ENCODE assay signal across 8 cellular contexts in the genomic region with DNA sequence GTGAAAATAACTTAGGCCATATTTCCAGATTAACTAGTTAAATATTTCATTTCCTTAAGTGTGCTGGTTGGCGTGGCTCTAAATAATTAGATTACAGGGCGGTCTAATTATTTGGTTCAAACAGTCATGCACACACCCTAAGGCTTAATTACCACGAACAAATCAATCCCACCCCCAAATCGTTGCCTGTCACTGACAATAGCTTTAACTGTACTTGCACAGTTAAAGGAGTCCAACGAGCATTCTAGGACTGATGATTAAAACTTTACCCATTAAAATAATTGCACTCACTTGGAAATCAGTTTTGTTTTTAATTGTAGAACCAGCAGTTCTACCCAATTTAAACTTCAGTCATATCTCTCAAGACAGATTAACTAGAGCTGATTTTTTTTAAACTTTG. TPM values are rescaled to one million over a fixed set of nuclear protein-coding genes. Genes with fewer than 3 reads are reported as not detected.
DNase-seq lines count a peak whose midpoint lies in the region; ATAC-seq and TF ChIP-seq lines count a peak whose summit lies in the region.

No MANE protein-coding gene starts in this region.

- peak overlapping the region; percentile 99 for H3K27ac Mint-ChIP-seq in activated CD4-positive, alpha-beta T cell treated with anti-CD3 and anti-CD28 coated beads, Interleukin-2, amount 10 ng/mL, durations not matched to agents 7 days and 5 days

- H3K27me3 ChIP-seq in WERI-Rb-1 (ENCODE audit: insufficient read depth, low read depth, severe bottlenecking) (no peaks in the 10 kb centered on the region), iPS-15b (ENCODE audit: control insufficient read depth, insufficient read depth, low read length) (no peaks in the 10 kb centered on the region), suprapubic skin (no peaks in the 10 kb centered on the region)

- peaks cover 4% of the 10 kb centered on the region for H3K27me3 Mint-ChIP-seq in activated CD4-positive, alpha-beta T cell treated with anti-CD3 and anti-CD28 coated beads, Interleukin-2, amount 10 ng/mL, durations not matched to agents 7 days and 5 days

- peak overlapping the region; percentile 94 for H3K4me3 Mint-ChIP-seq in activated CD4-positive, alpha-beta T cell treated with anti-CD3 and anti-CD28 coated beads, Interleukin-2, amount 10 ng/mL, durations not matched to agents 7 days and 5 days

- H3K36me3 ChIP-seq in WERI-Rb-1 (no peaks in the 10 kb centered on the region), iPS-15b (ENCODE audit: control insufficient read depth, insufficient read depth, low read length) (no peaks in the 10 kb centered on the region), suprapubic skin (no peaks in the 10 kb centered on the region)

- H3K36me3 Mint-ChIP-seq in activated CD4-positive, alpha-beta T cell treated with anti-CD3 and anti-CD28 coated beads, Interleukin-2, amount 10 ng/mL, durations not matched to agents 7 days and 5 days (ENCODE audit: low read depth) = peaks cover 2% of the 10 kb centered on the region

- peak overlapping the region; percentile 93 for H3K9ac ChIP-seq in iPS-15b (ENCODE audit: low read depth, low read length)

- H3K27ac ChIP-seq in WERI-Rb-1 = peak overlapping the region; percentile 99
- H3K27ac ChIP-seq in suprapubic skin = no peak overlapping the region

- H3K4me1 Mint-ChIP-seq in activated CD4-positive, alpha-beta T cell treated with anti-CD3 and anti-CD28 coated beads, Interleukin-2, amount 10 ng/mL, durations not matched to agents 7 days and 5 days = peaks cover 31% of the 10 kb centered on the region

- TF ChIP-seq POLR2A in suprapubic skin (IDR thresholded peaks at IDR 0.05) = no peak

- TF ChIP-seq EP300 in suprapubic skin (IDR thresholded peaks at IDR 0.05) = no peak

- H3K9me3 ChIP-seq in WERI-Rb-1 (ENCODE audit: severe bottlenecking) (no peaks in the 10 kb centered on the region), iPS-15b (ENCODE audit: control insufficient read depth, insufficient read depth, low read length) (no peaks in the 10 kb centered on the region), suprapubic skin (peaks cover 4% of the 10 kb centered on the region)

- POLR2A ChIA-PET in activated CD4-positive, alpha-beta T cell treated with anti-CD3 and anti-CD28 coated beads, Interleukin-2, amount 10 ng/mL, durations not matched to agents 7 days and 5 days (lab: Charles Lee) = interaction anchor here (0.6 to 1.3 kb wide), 5 partner anchors 10 to 296 kb away, joined by 3 read pairs; no protein-coding TSS in a partner anchor

- CTCF ChIA-PET in activated CD4-positive, alpha-beta T cell treated with anti-CD3 and anti-CD28 coated beads, Interleukin-2, amount 10 ng/mL, durations not matched to agents 7 days and 5 days (lab: Charles Lee) = interaction anchor here (1.2 to 5.9 kb wide), 10 partner anchors 9 to 348 kb away, joined by 3 to 46 read pairs (median 7); no protein-coding TSS in a partner anchor

- no peak for DNase-seq in activated CD4-positive, alpha-beta T cell treated with anti-CD3 and anti-CD28 coated beads, Interleukin-2, amount 10 ng/mL, durations not matched to agents 7 days and 5 days
- no peak for DNase-seq in activated CD4-positive, alpha-beta T cell treated with anti-CD3 and anti-CD28 coated beads for 1 hour
- DNase-seq in WERI-Rb-1 (no peak), suprapubic skin (ENCODE audit: low spot score in 2 of 2) (no peak), hepatic stellate cell (ENCODE audit: low spot score) (no peak), SHP77 treated with DMSO at 0.1 percent for 48 hours (lab: John Stamatoyannopoulos, UW) (no peak)

- peaks cover 3% of the 10 kb centered on the region for H3K9me3 Mint-ChIP-seq in activated CD4-positive, alpha-beta T cell treated with anti-CD3 and anti-CD28 coated beads, Interleukin-2, amount 10 ng/mL, durations not matched to agents 7 days and 5 days

- WGBS in suprapubic skin = 25% methylated on average over 5 of the region's 5 CpGs

- peak overlapping the region; percentile 75 for H3K4me3 ChIP-seq in WERI-Rb-1 (ENCODE audit: low read depth, low read length)
- peak overlapping the region; percentile 83 for H3K4me3 ChIP-seq in iPS-15b (ENCODE audit: low read depth, low read length)
- H3K4me3 ChIP-seq in suprapubic skin = peak overlapping the region; percentile 98

- no peak for TF ChIP-seq CTCF in WERI-Rb-1 (IDR thresholded peaks at IDR 0.05; ENCODE audit: low read depth, low read length)
- no peak for TF ChIP-seq CTCF in suprapubic skin (IDR thresholded peaks at IDR 0.05)

- H3K4me1 ChIP-seq in iPS-15b (ENCODE audit: control insufficient read depth, insufficient read depth, low read length) (peaks cover 14% of the 10 kb centered on the region), suprapubic skin (peaks cover 26% of the 10 kb centered on the region)

- no peak for ATAC-seq in HG02759 (IDR thresholded peaks at IDR 0.05; ENCODE audit: unreplicated experiment)

RNA-seq across cellular contexts. Expression of gene POU2F1, which starts 1.5 kb away (rescaled TPM):
- total RNA-seq in activated CD4-positive, alpha-beta T cell treated with anti-CD3 and anti-CD28 coated beads, Interleukin-2, amount 10 ng/mL, durations not matched to agents 7 days and 5 days = 10 to 100 TPM; 22.0 to 22.3 TPM
- total RNA-seq in suprapubic skin = 10 to 100 TPM in 3 of 4 donors, 1 to 10 TPM in 1; 8.4 to 32.1 (median 17.5) TPM
